9 cellular contexts compared by ENCODE assay signal in the genomic region with DNA sequence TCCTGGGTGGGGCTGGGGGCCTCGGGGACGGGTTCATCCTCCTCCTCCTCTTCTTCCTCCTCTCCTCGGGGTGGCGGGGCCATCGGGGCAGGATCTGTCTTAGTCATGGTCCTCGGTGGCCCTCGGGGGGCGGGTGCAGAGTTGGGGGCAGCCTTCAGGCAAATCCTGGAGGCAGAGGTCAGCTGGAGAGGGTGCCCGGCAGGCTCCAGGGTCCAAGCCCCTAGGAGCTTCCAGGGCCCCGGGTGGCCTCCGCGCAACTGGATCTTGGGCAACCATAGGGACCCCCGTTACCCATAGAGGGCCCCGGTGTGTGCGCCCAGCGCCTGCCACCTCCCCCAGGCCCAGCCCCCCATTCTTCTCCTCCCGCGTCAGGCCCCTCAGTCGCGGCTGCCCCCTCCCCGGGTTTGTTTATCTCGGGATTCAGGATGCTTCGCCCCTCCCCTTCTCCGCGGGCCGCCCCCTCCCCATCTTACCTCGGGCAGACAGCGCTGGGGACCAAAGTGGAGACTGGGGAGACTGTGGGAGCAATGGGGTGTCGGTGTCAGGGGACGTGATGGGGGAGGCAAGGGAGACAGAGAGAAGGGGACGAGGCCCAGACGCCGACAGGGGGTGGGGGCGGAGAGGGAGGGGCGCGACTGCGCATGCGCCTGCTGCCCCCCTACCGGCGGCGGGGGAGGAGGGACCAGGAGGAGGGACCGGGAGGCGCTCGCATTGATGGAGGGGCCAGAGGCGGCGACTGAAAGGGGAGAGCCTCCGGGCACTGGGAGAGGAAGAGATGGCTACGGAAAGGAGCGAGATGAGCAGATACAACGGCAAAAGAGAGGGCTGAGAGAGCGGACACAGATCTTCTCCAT. TPM values are rescaled to one million over a fixed set of nuclear protein-coding genes. Genes with fewer than 3 reads are reported as not detected.
A peak's percentile ranks its signal among the peaks of the same experiment; 100 is the strongest.
DNase-seq lines count a peak whose midpoint lies in the region; ATAC-seq lines count a peak whose summit lies in the region.
"Had no signal": no experiment of that assay in that cellular context is flagged by ENCODE, and none has a peak within 500 bp of the region (broad histone marks: within the 10 kb centered on the region; RNA-seq: fewer than 3 reads in every experiment).

A gene with protein sequence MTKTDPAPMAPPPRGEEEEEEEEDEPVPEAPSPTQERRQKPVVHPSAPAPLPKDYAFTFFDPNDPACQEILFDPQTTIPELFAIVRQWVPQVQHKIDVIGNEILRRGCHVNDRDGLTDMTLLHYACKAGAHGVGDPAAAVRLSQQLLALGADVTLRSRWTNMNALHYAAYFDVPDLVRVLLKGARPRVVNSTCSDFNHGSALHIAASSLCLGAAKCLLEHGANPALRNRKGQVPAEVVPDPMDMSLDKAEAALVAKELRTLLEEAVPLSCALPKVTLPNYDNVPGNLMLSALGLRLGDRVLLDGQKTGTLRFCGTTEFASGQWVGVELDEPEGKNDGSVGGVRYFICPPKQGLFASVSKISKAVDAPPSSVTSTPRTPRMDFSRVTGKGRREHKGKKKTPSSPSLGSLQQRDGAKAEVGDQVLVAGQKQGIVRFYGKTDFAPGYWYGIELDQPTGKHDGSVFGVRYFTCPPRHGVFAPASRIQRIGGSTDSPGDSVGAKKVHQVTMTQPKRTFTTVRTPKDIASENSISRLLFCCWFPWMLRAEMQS (minus strand): TSS at position 623 of the 854 bp plus-strand sequence. CDS start 516 bp downstream, at position 107.

- ATAC-seq in activated CD4-positive, CD25-positive, alpha-beta regulatory T cell treated with anti-CD3 and anti-CD28 coated beads, Interleukin-2, amount 50 U/mL, for 24 hours: no peak
- ATAC-seq in T-cell (replicated peaks in 1 of 4) (peak in 3 of 4 experiments; percentile 59 to 61 (median 60)), HG02870 (IDR thresholded peaks at IDR 0.05; ENCODE audit: unreplicated experiment) (no peak), GM18520 (IDR thresholded peaks at IDR 0.05; ENCODE audit: unreplicated experiment) (no peak)

- H3K9me3 Mint-ChIP-seq in T-cell: no peaks in the 10 kb centered on the region

- peak within 1 kb of the TSS; percentile 31 to 64 (median 57) for H3K4me3 Mint-ChIP-seq in T-cell

- peaks cover 6 to 13% (median 7%) of the 10 kb centered on the region in 3 donors for H3K36me3 ChIP-seq in skeletal muscle tissue (ENCODE audit: control insufficient read depth in 3 of 3, insufficient read depth in 3 of 3, low read length in 3 of 3)

- peaks cover 36 to 47% (median 38%) of the 10 kb centered on the region in 3 donors for H3K4me1 Mint-ChIP-seq in T-cell

- peaks cover 3 to 10% (median 4%) of the 10 kb centered on the region in 3 donors for H3K27me3 ChIP-seq in skeletal muscle tissue (ENCODE audit: control insufficient read depth in 3 of 3, insufficient read depth in 3 of 3, low read length in 3 of 3)

- POLR2A ChIA-PET in T-cell (lab: Charles Lee): no interaction called here

- DNase-seq in activated CD4-positive, CD25-positive, alpha-beta regulatory T cell treated with anti-CD3 and anti-CD28 coated beads, Interleukin-2, amount 50 U/mL, for 72 hours: peak; percentile 47
- peak in 18 of 34 experiments; percentile 10 to 52 (median 24) for DNase-seq in T-cell
- DNase-seq in cerebellum (ENCODE audit: low spot score): peak; percentile 98
- peak; percentile 48 for DNase-seq in iris pigment epithelial cell (ENCODE audit: low read depth)
- DNase-seq: DND-41 had no signal

- no peak within 1 kb of the TSS for H3K27ac ChIP-seq in skeletal muscle tissue (ENCODE audit: low read depth, low read length)

- H3K27me3 Mint-ChIP-seq in T-cell: peaks cover 0 to 3% of the 10 kb centered on the region in 2 donors

- H3K9me3 ChIP-seq in skeletal muscle tissue (ENCODE audit: control insufficient read depth in 3 of 3, low read length in 3 of 3): no peaks in the 10 kb centered on the region

- H3K27ac Mint-ChIP-seq in T-cell: peak within 1 kb of the TSS in 1 of 2 donors; percentile 16

- H3K4me1 ChIP-seq in skeletal muscle tissue (ENCODE audit: control insufficient read depth in 3 of 3, insufficient read depth in 3 of 3, low read length in 3 of 3): peaks cover 0 to 5% (median 4%) of the 10 kb centered on the region in 3 donors

- peak within 1 kb of the TSS; percentile 43 to 49 (median 49) for H3K4me3 ChIP-seq in skeletal muscle tissue (ENCODE audit: low read length in 3 of 3)

- CTCF ChIA-PET in T-cell (lab: Charles Lee): no interaction called here

- peak within 1 kb of the TSS in 1 of 3 donors; percentile 45 for H3K9ac ChIP-seq in skeletal muscle tissue (ENCODE audit: low read depth in 1 of 3, low read length in 3 of 3)

- peaks cover 23% of the 10 kb centered on the region for H3K36me3 Mint-ChIP-seq in T-cell

RNA-seq across cellular contexts. Expression of the gene that starts here (rescaled TPM):
- total RNA-seq in T-cell (1 to 10 TPM; 1.4 to 6.2 (median 2.6) TPM), cerebellum (30.2 TPM), skeletal muscle tissue (1.0 TPM)

Comparison
In these comparisons a context has a peak if more than half of its experiments do, and no peak if none do; other contexts are left out.
1. DNase-seq: peak in every context shown above with its lines; median percentile 98 in cerebellum; 48 in iris pigment epithelial cell; 47 in activated CD4-positive, CD25-positive, alpha-beta regulatory T cell treated with anti-CD3 and anti-CD28 coated beads, Interleukin-2, amount 50 U/mL, for 72 hours; 24 in T-cell.
2. ATAC-seq: peak in T-cell (3 of 4); none in activated CD4-positive, CD25-positive, alpha-beta regulatory T cell treated with anti-CD3 and anti-CD28 coated beads, Interleukin-2, amount 50 U/mL, for 24 hours (0 of 2), HG02870 (single experiment) and GM18520 (single experiment).